8 cellular contexts compared by ENCODE assay signal in genomic region chr6:101114703-101115102, GRCh38.
A peak's percentile ranks its signal among the peaks of the same experiment; 100 is the strongest.
DNase-seq lines count a peak whose midpoint lies in the region; ATAC-seq, FAIRE-seq and TF ChIP-seq lines count a peak whose summit lies in the region.

No MANE protein-coding gene starts in this region.

- H4K8ac ChIP-seq in mesendoderm (ENCODE audit: low read depth, low read length): no peak overlapping the region

- H3K27ac ChIP-seq in mesendoderm (ENCODE audit: low read depth, low read length): no peak overlapping the region

- no peaks in the 10 kb centered on the region for H3K36me3 ChIP-seq in bronchial epithelial cell (ENCODE audit: control insufficient read depth, insufficient read depth, low read length)
- H3K36me3 ChIP-seq in mesendoderm (ENCODE audit: control insufficient read depth, insufficient read depth, low read length): no peaks in the 10 kb centered on the region

- TF ChIP-seq CTCF in GM12865 (IDR thresholded peaks at IDR 0.05; ENCODE audit: insufficient read depth, low read depth, low read length, missing control alignments) (peak; percentile 9), bronchial epithelial cell (IDR thresholded peaks at IDR 0.05; ENCODE audit: insufficient read depth, low read length, severe bottlenecking) (peak; percentile 64), lower leg skin (IDR thresholded peaks at IDR 0.05) (no peak)

- H3K4me2 ChIP-seq in mesendoderm (ENCODE audit: low read length): no peak overlapping the region

- intact Hi-C loops in lower leg skin (cut with DNase I; ENCODE audit: low total_unique reads): no loop called here

- H3K23ac ChIP-seq in mesendoderm (ENCODE audit: low read length): no peak overlapping the region

- H3K9ac ChIP-seq in mesendoderm (ENCODE audit: low read length): no peak overlapping the region

- no peak for FAIRE-seq in bronchial epithelial cell (lab: Jason Lieb, UNC)

- no peak overlapping the region for H2BK15ac ChIP-seq in mesendoderm (replicated peaks; ENCODE audit: low read depth)

- DNase-seq in GM12865 (ENCODE audit: low read depth) (peak; percentile 14), NCI-H460 (ENCODE audit: extremely low read depth, low read depth) (peak; percentile 15), bronchial epithelial cell (ENCODE audit: low read depth) (peak; percentile 49), mesendoderm (peak; percentile 68), lower leg skin (ENCODE audit: low spot score in 2 of 2) (no peak)
- DNase-seq in stimulated activated CD4-positive, alpha-beta T cell treated with anti-CD3 and anti-CD28 coated beads, Interleukin-4, amount 100 ng/mL, for 1 hour: no peak

- no peaks in the 10 kb centered on the region for H3K27me3 ChIP-seq in bronchial epithelial cell (ENCODE audit: control insufficient read depth, insufficient read depth, low read length)
- H3K27me3 ChIP-seq in mesendoderm (ENCODE audit: insufficient read depth, low read length, poor library complexity): no peaks in the 10 kb centered on the region

- no peak overlapping the region for H2BK120ac ChIP-seq in mesendoderm (ENCODE audit: low read depth, low read length)

- H3K79me2 ChIP-seq in mesendoderm (ENCODE audit: control insufficient read depth, insufficient read depth, low read length): no peaks in the 10 kb centered on the region

- no peak overlapping the region for H2AK5ac ChIP-seq in mesendoderm (ENCODE audit: low read length)

- no peak for TF ChIP-seq POLR2A in lower leg skin (IDR thresholded peaks at IDR 0.05)

- H3K4me3 ChIP-seq in GM12865 (ENCODE audit: low read depth, low read length): no peak overlapping the region
- no peak overlapping the region for H3K4me3 ChIP-seq in bronchial epithelial cell (ENCODE audit: low read depth, low read length)
- no peak overlapping the region for H3K4me3 ChIP-seq in mesendoderm (ENCODE audit: low read length)
- no peak overlapping the region for H3K4me3 ChIP-seq in lower leg skin (ENCODE audit: low read depth, poor library complexity, severe bottlenecking)

- no peak overlapping the region for H3K4ac ChIP-seq in mesendoderm (ENCODE audit: low read depth, low read length)

- no peak overlapping the region for H3K18ac ChIP-seq in mesendoderm (ENCODE audit: low read length)

- H3K56ac ChIP-seq in mesendoderm (ENCODE audit: low read length): no peak overlapping the region

- no peak overlapping the region for H2BK5ac ChIP-seq in mesendoderm (ENCODE audit: low read length)

- no CpG with 5 or more reads among the region's 1 CpG for WGBS in mesendoderm (ENCODE audit: extremely low coverage, insufficient coverage, low lambda C conversion rate)
- 0 to 5% methylated on average over 1 of the region's 1 CpG for WGBS in lower leg skin, 2 donors

- no peak overlapping the region for H4K5ac ChIP-seq in mesendoderm (ENCODE audit: low read length)

- ATAC-seq in HG03457 (IDR thresholded peaks at IDR 0.05; ENCODE audit: unreplicated experiment) (peak; percentile 86), HG03025 (IDR thresholded peaks at IDR 0.05; ENCODE audit: low FRiP score, unreplicated experiment) (no peak)

- H3K4me1 ChIP-seq in mesendoderm (ENCODE audit: control insufficient read depth, low read depth, low read length): no peaks in the 10 kb centered on the region

- H3K79me1 ChIP-seq in mesendoderm (ENCODE audit: low read length): no peaks in the 10 kb centered on the region

Comparison
In these comparisons a context has a peak if more than half of its experiments do, and no peak if none do; other contexts are left out.
1. DNase-seq: peak in GM12865 (single experiment), NCI-H460 (single experiment), bronchial epithelial cell (single experiment) and mesendoderm (single experiment); none in lower leg skin (0 of 2) and stimulated activated CD4-positive, alpha-beta T cell treated with anti-CD3 and anti-CD28 coated beads, Interleukin-4, amount 100 ng/mL, for 1 hour (single experiment).
2. CTCF ChIP-seq: peak in GM12865 (single experiment) and bronchial epithelial cell (single experiment); none in lower leg skin (0 of 3).